Comparison of ENCODE assay signal across 17 cellular contexts in the genomic region with DNA sequence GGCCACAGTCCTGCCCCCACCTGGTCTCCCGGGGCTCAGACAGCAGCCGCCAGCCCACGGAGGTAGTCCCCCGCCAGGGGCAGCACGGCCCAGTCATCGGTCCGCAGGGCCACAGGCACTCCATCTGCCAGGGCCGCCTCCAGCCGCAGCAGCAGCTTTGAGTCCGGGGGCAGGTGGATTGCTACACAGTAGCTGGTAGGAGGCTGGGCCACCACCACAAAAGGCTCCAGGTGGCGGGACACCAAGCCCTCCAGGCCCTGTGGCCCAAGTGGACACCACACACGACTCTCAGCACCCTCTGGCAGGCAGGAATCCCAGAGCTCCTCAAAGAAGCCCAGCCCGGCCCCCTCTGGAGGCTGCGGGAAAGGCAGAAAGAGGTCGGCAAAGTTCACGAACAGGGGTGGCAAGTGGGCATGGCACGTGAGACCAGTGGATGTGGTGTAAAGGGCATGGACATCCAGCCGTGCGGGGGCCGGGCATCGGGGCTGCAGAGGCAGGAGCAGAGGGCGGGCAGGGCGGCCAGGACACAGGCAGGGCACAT. TPM values are rescaled to one million over a fixed set of nuclear protein-coding genes. Genes with fewer than 3 reads are reported as not detected.
DNase-seq lines count a peak whose midpoint lies in the region; ATAC-seq and TF ChIP-seq lines count a peak whose summit lies in the region.
"Had no signal": no experiment of that assay in that cellular context is flagged by ENCODE, and none has a peak within 500 bp of the region (broad histone marks: within the 10 kb centered on the region; RNA-seq: fewer than 3 reads in every experiment).

No MANE protein-coding gene starts in this region.

- ATAC-seq in HG03175 (IDR thresholded peaks at IDR 0.05; ENCODE audit: unreplicated experiment), result no peak
- no peak for ATAC-seq in left colon
- ATAC-seq in HG02884 (IDR thresholded peaks at IDR 0.05; ENCODE audit: unreplicated experiment), result no peak

- no peak overlapping the region for H3K4me3 ChIP-seq in NT2/D1 (ENCODE audit: insufficient read length, low read depth)
- no peak overlapping the region for H3K4me3 ChIP-seq in esophagus muscularis mucosa

- H3K4me1 ChIP-seq in NT2/D1 (ENCODE audit: insufficient read depth, insufficient read length) (peaks cover 10% of the 10 kb centered on the region), esophagus muscularis mucosa (peaks cover 12 to 52% (median 46%) of the 10 kb centered on the region in 4 donors)

- no peak overlapping the region for H3K27ac ChIP-seq in esophagus muscularis mucosa (replicated peaks in 1 of 4)
- H3K27ac ChIP-seq: C4-2B had no signal

- TF ChIP-seq POLR2A in esophagus muscularis mucosa (IDR thresholded peaks at IDR 0.05; ENCODE audit: low read depth), result no peak

- peak overlapping the region; percentile 42 for H3K9ac ChIP-seq in NT2/D1 (ENCODE audit: insufficient read length, low read depth)

- no peak for TF ChIP-seq CTCF in esophagus muscularis mucosa (IDR thresholded peaks at IDR 0.05)

- DNase-seq in D341Med (ENCODE audit: low spot score) (peak; percentile 20), NT2/D1 (ENCODE audit: low read depth, low spot score) (no peak), esophagus muscularis mucosa (ENCODE audit: extremely low spot score) (peak; percentile 55), posterior vena cava (ENCODE audit: low spot score) (peak; percentile 75), left colon (no peak)
- DNase-seq in stimulated activated CD4-positive, alpha-beta T cell treated with anti-CD3 and anti-CD28 coated beads, Interleukin-1b, Interleukin-23, amount 100 ng/mL, for 48 hours, result no peak
- DNase-seq: activated CD4-positive, alpha-beta T cell treated with anti-CD3 and anti-CD28 coated beads, Interleukin-2, amount 50 U/mL, for 1 hour; activated gamma-delta T cell treated with Interleukin-2 at 50 U/mL for 16 hours; foreskin fibroblast; MM.1S; NCI-H2029 treated with DMSO at 0.1 percent for 48 hours; NCI-H82 had no signal

- peaks cover 43% of the 10 kb centered on the region for H3K36me3 ChIP-seq in NT2/D1 (ENCODE audit: insufficient read depth, insufficient read length, low read length)
- H3K36me3 ChIP-seq in esophagus muscularis mucosa, result peaks cover 12 to 34% (median 32%) of the 10 kb centered on the region in 4 donors

- 91% methylated on average over 23 of the region's 23 CpGs for WGBS in esophagus muscularis mucosa

- TF ChIP-seq EP300 in esophagus muscularis mucosa (IDR thresholded peaks at IDR 0.05), result no peak

- H3K27me3 ChIP-seq in NT2/D1 (ENCODE audit: insufficient read depth, insufficient read length) (peaks cover 14% of the 10 kb centered on the region), esophagus muscularis mucosa (no peaks in the 10 kb centered on the region)

- H3K9me3 ChIP-seq in NT2/D1 (ENCODE audit: insufficient read depth, low read length), result peaks cover 18% of the 10 kb centered on the region; the same call in 1 of the 2 replicates
- H3K9me3 ChIP-seq in esophagus muscularis mucosa, result no peaks in the 10 kb centered on the region

- intact Hi-C loops in esophagus muscularis mucosa (cut with DNase I), result loop anchor here (5.0 kb wide), 1 partner anchor 61 kb away; no protein-coding TSS in a partner anchor
- intact Hi-C loops in posterior vena cava (cut with DNase I), result no loop called here
- intact Hi-C loops in left colon (cut with DNase I, micrococcal nuclease), result loop anchor here in 1 of 2 donors (5.0 kb wide), 1 partner anchor 39 kb away; no protein-coding TSS in a partner anchor

RNA-seq across cellular contexts. Expression of a gene that starts 2.9 kb away (rescaled TPM):
- 10 to 100 TPM; 15.0 to 28.0 (median 24.2) TPM for total RNA-seq in esophagus muscularis mucosa
- 10 to 100 TPM; 10.7 to 15.3 TPM for total RNA-seq in posterior vena cava
- total RNA-seq in left colon, result 10 to 100 TPM; 21.7 to 22.4 TPM

RNA-seq across cellular contexts. Expression of a gene that starts 9.0 kb away (rescaled TPM):
- not detected for total RNA-seq in esophagus muscularis mucosa
- total RNA-seq in posterior vena cava, result not detected
- 10 to 100 TPM; 29.5 to 35.9 TPM for total RNA-seq in left colon
- total RNA-seq: Daoy, HT1080 had no signal

RNA-seq across cellular contexts. Expression of a gene that starts 55.9 kb away (rescaled TPM):
- total RNA-seq in esophagus muscularis mucosa (under 1 TPM; 0.33 to 0.78 (median 0.41) TPM), posterior vena cava (under 1 TPM; 0.52 to 0.65 TPM), left colon (1 to 10 TPM; 1.6 to 3.8 TPM)
- total RNA-seq: Daoy, HT1080 had no signal

RNA-seq across cellular contexts. Expression of a gene that starts 57.3 kb away (rescaled TPM):
- 100 to 1,000 TPM in 1 of 4 donors, 10 to 100 TPM in 3; 72.1 to 137 (median 80.9) TPM for total RNA-seq in esophagus muscularis mucosa
- 10 to 100 TPM; 43.7 to 45.0 TPM for total RNA-seq in posterior vena cava
- 10 to 100 TPM; 23.7 to 31.2 TPM for total RNA-seq in left colon

Comparison
In these comparisons a context has a peak if more than half of its experiments do, and no peak if none do; other contexts are left out.
1. DNase-seq: peak in D341Med (single experiment), esophagus muscularis mucosa (single experiment) and posterior vena cava (single experiment); none in NT2/D1 (single experiment), left colon (0 of 2) and stimulated activated CD4-positive, alpha-beta T cell treated with anti-CD3 and anti-CD28 coated beads, Interleukin-1b, Interleukin-23, amount 100 ng/mL, for 48 hours (single experiment).
2. RNA of a gene that starts 9.0 kb away (total RNA-seq): 29.5 to 35.9 TPM in left colon; not detected in esophagus muscularis mucosa and not detected in posterior vena cava; every median in the first group is over 10 times any median in the second.